Comparison of ENCODE assay signal across 9 cellular contexts in genomic region chrX:155094468-155095061, GRCh38. TPM values are rescaled to one million over a fixed set of nuclear protein-coding genes. Genes with fewer than 3 reads are reported as not detected.
DNase-seq lines count a peak whose midpoint lies in the region; ATAC-seq and TF ChIP-seq lines count a peak whose summit lies in the region.
"Had no signal": no experiment of that assay in that cellular context is flagged by ENCODE, and none has a peak within 500 bp of the region (broad histone marks: within the 10 kb centered on the region; RNA-seq: fewer than 3 reads in every experiment).

No MANE protein-coding gene starts in this region.

- H3K36me3 ChIP-seq in upper lobe of right lung, result peaks cover 14% of the 10 kb centered on the region

- TF ChIP-seq CTCF in GM13976 (IDR thresholded peaks at IDR 0.05; ENCODE audit: borderline replicate concordance, control extremely low read depth, extremely low read depth, insufficient read depth, missing control alignments) (no peak), upper lobe of right lung (IDR thresholded peaks at IDR 0.05) (peak; percentile 61)

- H3K9me3 ChIP-seq in upper lobe of right lung, result no peaks in the 10 kb centered on the region

- no peaks in the 10 kb centered on the region for H3K4me1 Mint-ChIP-seq in immature natural killer cell

- no peak overlapping the region for H3K27ac Mint-ChIP-seq in immature natural killer cell
- H3K27ac Mint-ChIP-seq: T-helper 1 cell treated with Interleukin-12 subunit alpha and Interleukin-12 subunit beta and Interleukin-4 antibody, amounts not matched to agents 30 μg/mL and 1 μg/mL, for 36 hours had no signal

- H3K27me3 ChIP-seq in upper lobe of right lung, result no peaks in the 10 kb centered on the region

- H3K27ac ChIP-seq in upper lobe of right lung, result no peak overlapping the region

- ATAC-seq in upper lobe of right lung (peak; percentile 66), HG02938 (IDR thresholded peaks at IDR 0.05; ENCODE audit: unreplicated experiment) (no peak)

- peak; percentile 15 for DNase-seq in COLO829 (ENCODE audit: low spot score)
- peak; percentile 17 for DNase-seq in GM13976 (ENCODE audit: low spot score)
- peak; percentile 6 for DNase-seq in NCI-H1092 (lab: John Stamatoyannopoulos, UW)
- DNase-seq in activated gamma-delta T cell treated with anti-CD3 and anti-CD28 coated beads, Interleukin-2, amount 50 U/mL, for 16 hours (ENCODE audit: low read depth), result peak; percentile 6
- peak; percentile 12 to 31 (median 16) for DNase-seq in immature natural killer cell
- DNase-seq in upper lobe of right lung, result no peak
- no peak for DNase-seq in cortex of kidney (lab: John Stamatoyannopoulos, UW)

- no peak overlapping the region for H3K4me3 Mint-ChIP-seq in immature natural killer cell
- H3K4me3 Mint-ChIP-seq: T-helper 1 cell treated with Interleukin-12 subunit alpha and Interleukin-12 subunit beta and Interleukin-4 antibody, amounts not matched to agents 30 μg/mL and 1 μg/mL, for 36 hours had no signal

- peaks cover 0 to 3% (median 0%) of the 10 kb centered on the region in 3 donors for H3K36me3 Mint-ChIP-seq in immature natural killer cell

- in situ Hi-C loops in GM13976 (cut with MboI; ENCODE audit: low sequenced_read_pairs, unreplicated experiment), result no loop called here

- no peaks in the 10 kb centered on the region for H3K9me3 Mint-ChIP-seq in immature natural killer cell
- H3K9me3 Mint-ChIP-seq: T-helper 1 cell treated with Interleukin-12 subunit alpha and Interleukin-12 subunit beta and Interleukin-4 antibody, amounts not matched to agents 30 μg/mL and 1 μg/mL, for 36 hours had no signal

- no peak overlapping the region for H3K4me3 ChIP-seq in upper lobe of right lung

- intact Hi-C loops in upper lobe of right lung (cut with DNase I), result no loop called here

- H3K27me3 Mint-ChIP-seq in immature natural killer cell (ENCODE audit: low read depth in 3 of 3), result peaks cover 0 to 3% (median 0%) of the 10 kb centered on the region in 3 donors

- H3K4me1 ChIP-seq in upper lobe of right lung, result no peaks in the 10 kb centered on the region

RNA-seq across cellular contexts. Expression of gene BRCC3, which starts 23.3 kb away (rescaled TPM):
- 10 to 100 TPM; 19.4 to 34.2 (median 24.5) TPM for polyA plus RNA-seq in immature natural killer cell
- 16.7 TPM for total RNA-seq in upper lobe of right lung

RNA-seq across cellular contexts. Expression of gene CMC4, which starts 23.6 kb away (rescaled TPM):
- polyA plus RNA-seq in immature natural killer cell, result 10 to 100 TPM; 23.3 to 26.3 (median 23.6) TPM
- total RNA-seq in upper lobe of right lung, result 6.6 TPM

RNA-seq across cellular contexts. Expression of gene MTCP1, which starts 23.6 kb away (rescaled TPM):
- 10 to 100 TPM; 28.8 to 55.6 (median 33.0) TPM for polyA plus RNA-seq in immature natural killer cell
- 16.8 TPM for total RNA-seq in upper lobe of right lung

Comparison
In these comparisons a context has a peak if more than half of its experiments do, and no peak if none do; other contexts are left out.
1. DNase-seq: peak in COLO829 (single experiment), GM13976 (single experiment), NCI-H1092 (single experiment), activated gamma-delta T cell treated with anti-CD3 and anti-CD28 coated beads, Interleukin-2, amount 50 U/mL, for 16 hours (single experiment) and immature natural killer cell (3 of 3); none in upper lobe of right lung (single experiment) and cortex of kidney (single experiment).